24 cellular contexts compared by ENCODE assay signal in genomic region chr12:1329784-1330474, GRCh38.
"Had no signal": no experiment of that assay in that cellular context is flagged by ENCODE, and none has a peak within 500 bp of the region (broad histone marks: within the 10 kb centered on the region; RNA-seq: fewer than 3 reads in every experiment).

No MANE protein-coding gene starts in this region.

- H3K4me3 ChIP-seq: dorsolateral prefrontal cortex, gastroesophageal sphincter, heart left ventricle, hepatocyte, left lung, lower lobe of right lung, pancreas, stomach, thyroid gland, vagina had no signal

- H3K27ac Mint-ChIP-seq: natural killer cell; stimulated activated effector memory CD8-positive, alpha-beta T cell treated with anti-CD3 and anti-CD28 coated beads, Interleukin-12 subunit alpha, Interleukin-12 subunit beta, amount 100 ng/mL, for 72 hours had no signal

- DNase-seq: cortex of kidney; dorsolateral prefrontal cortex; effector CD4-positive, alpha-beta T cell; foreskin keratinocyte; heart left ventricle; kidney; left lung; lower lobe of right lung; natural killer cell; pancreas; stimulated activated CD4-positive, alpha-beta T cell treated with anti-CD3 and anti-CD28 coated beads, Interleukin-2, amount 100 ng/mL, for 24 hours; stimulated activated CD4-positive, alpha-beta T cell treated with anti-CD3 and anti-CD28 coated beads, Interleukin-4, amount 100 ng/mL, for 24 hours; stimulated activated naive CD4-positive, alpha-beta T cell treated with Interleukin-2 at 50 U/mL for 16 hours; stomach; thyroid gland; trophoblast cell had no signal

- H3K4me1 Mint-ChIP-seq: neural crest cell; stimulated activated effector memory CD8-positive, alpha-beta T cell treated with anti-CD3 and anti-CD28 coated beads, Interleukin-12 subunit alpha, Interleukin-12 subunit beta, amount 100 ng/mL, for 72 hours had no signal

- FAIRE-seq: kidney, pancreas had no signal

- H3K9me3 Mint-ChIP-seq: natural killer cell; stimulated activated effector memory CD8-positive, alpha-beta T cell treated with anti-CD3 and anti-CD28 coated beads, Interleukin-12 subunit alpha, Interleukin-12 subunit beta, amount 100 ng/mL, for 72 hours had no signal

- H3K27me3 ChIP-seq: dorsolateral prefrontal cortex, foreskin keratinocyte, gastroesophageal sphincter, heart left ventricle, hepatocyte, left lung, neutrophil, pancreas, stomach, thyroid gland, vagina had no signal

- H3K4me1 ChIP-seq: gastroesophageal sphincter, vagina had no signal

- H3K27ac ChIP-seq: dorsolateral prefrontal cortex, foreskin keratinocyte, gastroesophageal sphincter, heart left ventricle, hepatocyte, left lung, lower lobe of right lung, neutrophil, pancreas, stomach, thyroid gland, vagina had no signal

- H3K4me3 Mint-ChIP-seq: natural killer cell; neural crest cell; stimulated activated effector memory CD8-positive, alpha-beta T cell treated with anti-CD3 and anti-CD28 coated beads, Interleukin-12 subunit alpha, Interleukin-12 subunit beta, amount 100 ng/mL, for 72 hours had no signal

- H3K36me3 ChIP-seq: gastroesophageal sphincter, heart left ventricle, left lung, lower lobe of right lung, neutrophil, pancreas, stomach, thyroid gland, vagina had no signal

- ATAC-seq: esophagus mucosa; foreskin keratinocyte; gastroesophageal sphincter; heart left ventricle; left lung; lower lobe of right lung; natural killer cell; pancreas; sciatic nerve; stimulated activated effector memory CD8-positive, alpha-beta T cell treated with anti-CD3 and anti-CD28 coated beads, Interleukin-12 subunit alpha, Interleukin-12 subunit beta, amount 100 ng/mL, for 72 hours had no signal

- H3K36me3 Mint-ChIP-seq: natural killer cell; stimulated activated effector memory CD8-positive, alpha-beta T cell treated with anti-CD3 and anti-CD28 coated beads, Interleukin-12 subunit alpha, Interleukin-12 subunit beta, amount 100 ng/mL, for 72 hours had no signal

- H3K9me3 ChIP-seq: gastroesophageal sphincter, lower lobe of right lung, neutrophil, pancreas, stomach, thyroid gland, vagina had no signal
